9 cellular contexts compared by ENCODE assay signal in genomic region chr11:82557274-82557673, GRCh38.
DNase-seq lines count a peak whose midpoint lies in the region; ATAC-seq and TF ChIP-seq lines count a peak whose summit lies in the region.
"Had no signal": no experiment of that assay in that cellular context is flagged by ENCODE, and none has a peak within 500 bp of the region (broad histone marks: within the 10 kb centered on the region; RNA-seq: fewer than 3 reads in every experiment).

No MANE protein-coding gene starts in this region.

- no peaks in the 10 kb centered on the region for H3K9me3 ChIP-seq in OCI-LY1 (ENCODE audit: low read length)

- ATAC-seq in GM19372 (IDR thresholded peaks at IDR 0.05; ENCODE audit: low read depth, unreplicated experiment) (peak; percentile 99), HG03045 (IDR thresholded peaks at IDR 0.05; ENCODE audit: unreplicated experiment) (peak; percentile 90)

- 0 out of 2 replicates have a peak overlapping the region, but pooled peaks have one; percentile 25 for H3K4me2 ChIP-seq in OCI-LY1 (ENCODE audit: low read length)

- H3K79me2 ChIP-seq in OCI-LY1 (ENCODE audit: insufficient read depth, low read length): no peaks in the 10 kb centered on the region

- H3K4me1 ChIP-seq in OCI-LY1 (ENCODE audit: insufficient read depth, low read length, severe bottlenecking): peaks cover 9% of the 10 kb centered on the region

- H3K4me3 ChIP-seq in OCI-LY1 (ENCODE audit: low read depth, low read length, poor library complexity, severe bottlenecking): no peak overlapping the region

- no peaks in the 10 kb centered on the region for H3K27me3 ChIP-seq in OCI-LY1 (ENCODE audit: insufficient read depth, low read length)

- no peaks in the 10 kb centered on the region for H3K36me3 ChIP-seq in OCI-LY1 (ENCODE audit: insufficient read depth, low read length)

- no peak overlapping the region for H2AFZ ChIP-seq in OCI-LY1 (ENCODE audit: low read length)

- DNase-seq in CD1c-positive myeloid dendritic cell (ENCODE audit: extremely low spot score): peak; percentile 83
- DNase-seq in mesenteric fat pad (ENCODE audit: low spot score): no peak
- no peak for DNase-seq in activated effector memory CD4-positive, alpha-beta T cell treated with anti-CD3 and anti-CD28 coated beads, Interleukin-2, amount 50 U/mL, for 16 hours
- no peak for DNase-seq in T1000 (lab: John Stamatoyannopoulos, UW)
- no peak for DNase-seq in activated naive CD4-positive, alpha-beta T cell (lab: John Stamatoyannopoulos, UW)
- DNase-seq: activated naive CD8-positive, alpha-beta T cell treated with anti-CD3 and anti-CD28 coated beads, Interleukin-2, amount 10 ng/mL, durations not matched to agents 7 days and 5 days had no signal

- H3K9ac ChIP-seq in OCI-LY1 (ENCODE audit: low read length): no peak overlapping the region

- no peak for TF ChIP-seq CTCF in OCI-LY1 (IDR thresholded peaks at IDR 0.05; ENCODE audit: low read length)

- no peak overlapping the region for H3K27ac ChIP-seq in OCI-LY1 (ENCODE audit: low read depth, low read length, poor library complexity, severe bottlenecking)

- no peaks in the 10 kb centered on the region for H3F3A ChIP-seq in OCI-LY1 (ENCODE audit: insufficient read depth, low read length)

- H3K9me2 ChIP-seq in OCI-LY1 (ENCODE audit: low read depth, low read length): no peaks in the 10 kb centered on the region

- no peaks in the 10 kb centered on the region for H4K20me1 ChIP-seq in OCI-LY1 (ENCODE audit: insufficient read depth, low read length)
